17 cellular contexts compared by ENCODE assay signal in genomic region chr2:1739322-1739957, GRCh38. TPM values are rescaled to one million over a fixed set of nuclear protein-coding genes. Genes with fewer than 3 reads are reported as not detected.
DNase-seq lines count a peak whose midpoint lies in the region; ATAC-seq, FAIRE-seq and TF ChIP-seq lines count a peak whose summit lies in the region.
"Had no signal": no experiment of that assay in that cellular context is flagged by ENCODE, and none has a peak within 500 bp of the region (broad histone marks: within the 10 kb centered on the region; RNA-seq: fewer than 3 reads in every experiment).

No MANE protein-coding gene starts in this region.

- H3K9me3 ChIP-seq in endothelial cell of umbilical vein (replicated peaks; ENCODE audit: control insufficient read depth, insufficient read depth, low read length) (no peaks in the 10 kb centered on the region), trophoblast cell (ENCODE audit: insufficient read depth, low read depth, low read length) (peaks cover 2% of the 10 kb centered on the region), uterus (no peaks in the 10 kb centered on the region)

- no peaks in the 10 kb centered on the region for H3K27me3 ChIP-seq in endothelial cell of umbilical vein (ENCODE audit: control insufficient read depth in 2 of 2, insufficient read depth in 2 of 2, low read length in 2 of 2)
- no peaks in the 10 kb centered on the region for H3K27me3 ChIP-seq in trophoblast cell (ENCODE audit: insufficient read depth, low read length)
- H3K27me3 ChIP-seq in uterus: no peaks in the 10 kb centered on the region

- H3K4me2 ChIP-seq in endothelial cell of umbilical vein (ENCODE audit: insufficient read depth, low read length) (peak overlapping the region; percentile 26), trophoblast cell (ENCODE audit: low read length) (no peak overlapping the region)

- no peak overlapping the region for H4K8ac ChIP-seq in trophoblast cell (ENCODE audit: low read depth, low read length)

- no peak overlapping the region for H2BK120ac ChIP-seq in trophoblast cell (ENCODE audit: insufficient read depth, low read length, poor library complexity)

- H3K4me3 Mint-ChIP-seq in activated CD4-positive, alpha-beta memory T cell treated with anti-CD3 and anti-CD28 coated beads for 36 hours: no peak overlapping the region
- H3K4me3 Mint-ChIP-seq: CD8-positive, alpha-beta memory T cell; nephron progenitor cell had no signal

- H2BK5ac ChIP-seq in trophoblast cell (ENCODE audit: low read depth, low read length, poor library complexity): no peak overlapping the region

- ATAC-seq in Right ventricle myocardium superior (ENCODE audit: poor library complexity): no peak
- ATAC-seq: left lobe of liver had no signal

- H3K36me3 ChIP-seq in endothelial cell of umbilical vein (ENCODE audit: control insufficient read depth in 2 of 2, extremely low read depth in 1 of 2, insufficient read depth in 2 of 2, low read length in 2 of 2): no peaks in the 10 kb centered on the region
- peaks cover 4 to 10% of the 10 kb centered on the region in 2 experiments for H3K36me3 ChIP-seq in trophoblast cell (ENCODE audit: control insufficient read depth in 1 of 2, insufficient read depth in 2 of 2, low read length in 2 of 2)
- no peaks in the 10 kb centered on the region for H3K36me3 ChIP-seq in uterus

- H3K79me1 ChIP-seq in trophoblast cell (ENCODE audit: low read length): peaks cover 27% of the 10 kb centered on the region

- H4K20me1 ChIP-seq in endothelial cell of umbilical vein (replicated peaks; ENCODE audit: control insufficient read depth, extremely low read depth, insufficient read depth, low read length): no peaks in the 10 kb centered on the region

- no peak overlapping the region for H2AFZ ChIP-seq in endothelial cell of umbilical vein (ENCODE audit: low read depth, low read length)
- no peak overlapping the region for H2AFZ ChIP-seq in trophoblast cell (ENCODE audit: insufficient read depth, low read length, poor library complexity)

- TF ChIP-seq CTCF in endothelial cell of umbilical vein (IDR thresholded peaks at IDR 0.05; ENCODE audit: extremely low read depth in 1 of 2, insufficient read depth in 1 of 2, low read depth in 1 of 2, low read length in 2 of 2) (no peak), uterus (IDR thresholded peaks at IDR 0.05) (no peak)

- TF ChIP-seq POLR2A in endothelial cell of umbilical vein (IDR thresholded peaks at IDR 0.05; ENCODE audit: low read depth, low read length): no peak
- no peak for TF ChIP-seq POLR2A in uterus (IDR thresholded peaks at IDR 0.05)

- no peak overlapping the region for H4K91ac ChIP-seq in trophoblast cell (ENCODE audit: low read depth, low read length)

- no CpG with 5 or more reads among the region's 9 CpGs for WGBS in trophoblast cell (ENCODE audit: extremely low coverage, insufficient coverage, insufficient read length)

- CTCF ChIA-PET in endothelial cell of umbilical vein (lab: Charles Lee): interaction anchor here (1.0 to 2.1 kb wide), 5 partner anchors 11 to 188 kb away, joined by 3 to 10 read pairs (median 3); no protein-coding TSS in a partner anchor
- CTCF ChIA-PET in activated CD4-positive, alpha-beta memory T cell treated with anti-CD3 and anti-CD28 coated beads for 36 hours (lab: Charles Lee): no interaction called here

- H4K12ac ChIP-seq in trophoblast cell (ENCODE audit: low read depth, low read length): no peak overlapping the region

- H3K9ac ChIP-seq in endothelial cell of umbilical vein (replicated peaks; ENCODE audit: extremely low read depth, insufficient read depth, low read length): no peak overlapping the region
- H3K9ac ChIP-seq in trophoblast cell (ENCODE audit: low read length): no peak overlapping the region

- H3K14ac ChIP-seq in trophoblast cell (ENCODE audit: low read length): no peak overlapping the region

- peak overlapping the region; percentile 14 for H3K18ac ChIP-seq in trophoblast cell (ENCODE audit: low read length)

- peaks cover 20% of the 10 kb centered on the region for H3K4me1 ChIP-seq in endothelial cell of umbilical vein (ENCODE audit: control insufficient read depth, extremely low read depth, insufficient read depth, low read length)
- peaks cover 30 to 31% of the 10 kb centered on the region in 2 experiments for H3K4me1 ChIP-seq in trophoblast cell (ENCODE audit: control insufficient read depth in 1 of 2, insufficient read depth in 2 of 2, low read length in 2 of 2)
- H3K4me1 ChIP-seq in uterus: peaks cover 10 to 16% of the 10 kb centered on the region in 2 donors

- peak; percentile 14 for DNase-seq in cardiac septum (ENCODE audit: low spot score)
- DNase-seq in Right ventricle myocardium superior: no peak
- peak; percentile 71 for DNase-seq in endothelial cell of umbilical vein (ENCODE audit: low read depth, low spot score)
- no peak for DNase-seq in trophoblast cell
- DNase-seq in uterus: peak in 1 of 2 donors; percentile 10
- no peak for DNase-seq in NCI-H146 treated with DMSO at 0.1 percent for 48 hours (lab: John Stamatoyannopoulos, UW; ENCODE audit: unreplicated experiment)
- no peak for DNase-seq in activated CD4-positive, alpha-beta memory T cell treated with anti-CD3 and anti-CD28 coated beads for 36 hours
- no peak for DNase-seq in NCI-H1417 (lab: John Stamatoyannopoulos, UW)
- DNase-seq: activated CD4-positive, alpha-beta T cell treated with anti-CD3 and anti-CD28 coated beads, Interleukin-2, amount 50 U/mL, for 1 hour; CD8-positive, alpha-beta memory T cell; cortex of kidney; HCEC 1CT; KBM-7; NCI-H1105 treated with DMSO at 0.1 percent for 48 hours; nephron progenitor cell; stimulated activated CD4-positive, alpha-beta T cell treated with anti-CD3 and anti-CD28 coated beads, Interleukin-4, amount 100 ng/mL, for 24 hours had no signal

- peaks cover 10% of the 10 kb centered on the region for H3K27me3 Mint-ChIP-seq in activated CD4-positive, alpha-beta memory T cell treated with anti-CD3 and anti-CD28 coated beads for 36 hours

- H3K27ac ChIP-seq in endothelial cell of umbilical vein (ENCODE audit: insufficient read depth, low read depth, low read length) (peak overlapping the region; percentile 50), trophoblast cell (ENCODE audit: low read depth, low read length) (no peak overlapping the region), uterus (peak overlapping the region; percentile 65 to 72)

- intact Hi-C loops in cardiac septum (cut with DNase I) (no loop called here), Right ventricle myocardium superior (cut with DNase I) (no loop called here), endothelial cell of umbilical vein (cut with micrococcal nuclease) (loop anchor here (1.0 kb wide), 1 partner anchor 9 kb away; no protein-coding TSS in a partner anchor), uterus (cut with DNase I; ENCODE audit: low total_unique reads) (no loop called here)
- intact Hi-C loops in activated CD4-positive, alpha-beta memory T cell treated with anti-CD3 and anti-CD28 coated beads for 36 hours (cut with micrococcal nuclease): no loop called here

- POLR2A ChIA-PET in endothelial cell of umbilical vein (lab: Charles Lee): interaction anchor here (1.2 to 1.5 kb wide), 2 partner anchors 18 to 32 kb away, joined by 3 to 6 read pairs; no protein-coding TSS in a partner anchor
- POLR2A ChIA-PET in activated CD4-positive, alpha-beta memory T cell treated with anti-CD3 and anti-CD28 coated beads for 36 hours (lab: Charles Lee): no interaction called here

- no peak overlapping the region for H3K23ac ChIP-seq in trophoblast cell (ENCODE audit: low read length)

- no peaks in the 10 kb centered on the region for H3K9me1 ChIP-seq in endothelial cell of umbilical vein (replicated peaks; ENCODE audit: control insufficient read depth, extremely low read depth, insufficient read depth, low read length)

- H3K4me3 ChIP-seq in endothelial cell of umbilical vein (replicated peaks in 1 of 3; ENCODE audit: insufficient read depth in 1 of 3, low read depth in 1 of 3, low read length in 3 of 3) (no peak overlapping the region), trophoblast cell (ENCODE audit: low read depth, low read length) (no peak overlapping the region), uterus (no peak overlapping the region)

- H3K36me3 Mint-ChIP-seq in activated CD4-positive, alpha-beta memory T cell treated with anti-CD3 and anti-CD28 coated beads for 36 hours: no peaks in the 10 kb centered on the region
- H3K36me3 Mint-ChIP-seq: CD8-positive, alpha-beta memory T cell had no signal

- peaks cover 4% of the 10 kb centered on the region for H3K4me1 Mint-ChIP-seq in activated CD4-positive, alpha-beta memory T cell treated with anti-CD3 and anti-CD28 coated beads for 36 hours (ENCODE audit: low read depth)

- FAIRE-seq in endothelial cell of umbilical vein (lab: Jason Lieb, UNC): peak; percentile 70

- no peaks in the 10 kb centered on the region for H3K9me3 Mint-ChIP-seq in activated CD4-positive, alpha-beta memory T cell treated with anti-CD3 and anti-CD28 coated beads for 36 hours

- H3K27ac Mint-ChIP-seq in activated CD4-positive, alpha-beta memory T cell treated with anti-CD3 and anti-CD28 coated beads for 36 hours: no peak overlapping the region
- H3K27ac Mint-ChIP-seq: CD8-positive, alpha-beta memory T cell; nephron progenitor cell had no signal

- BruUV-seq in endothelial cell of umbilical vein (replicated peaks; lab: Mats Ljungman, UMichigan): no TSS peak

- dilution Hi-C loops in endothelial cell of umbilical vein (cut with MboI; ENCODE audit: extremely low pct_ligation_motif_present, low sequenced_read_pairs): no loop called here

- peak overlapping the region; percentile 33 for H2BK12ac ChIP-seq in trophoblast cell (ENCODE audit: low read length)

- H2AK5ac ChIP-seq in trophoblast cell (ENCODE audit: low read length): no peak overlapping the region

- H3K79me2 ChIP-seq in endothelial cell of umbilical vein (ENCODE audit: control insufficient read depth, insufficient read depth, low read length) (peaks cover 63% of the 10 kb centered on the region), trophoblast cell (ENCODE audit: control insufficient read depth, insufficient read depth, low read length, poor library complexity) (peaks cover 25% of the 10 kb centered on the region)

- H3K4ac ChIP-seq in trophoblast cell (ENCODE audit: low read depth, low read length): peak overlapping the region; percentile 60

RNA-seq across cellular contexts. Expression of gene PXDN, which starts 4.9 kb away (rescaled TPM):
- total RNA-seq in cardiac septum (27.5 TPM), Right ventricle myocardium superior (15.6 TPM), endothelial cell of umbilical vein (248 and 308 TPM in 2 replicates), uterus (100 to 1,000 TPM in 1 of 4 donors, 10 to 100 TPM in 3; 26.6 to 254 (median 59.8) TPM)
- 231 and 246 TPM in 2 replicates for polyA plus RNA-seq in endothelial cell of umbilical vein
- polyA plus RNA-seq in endothelial cell of umbilical vein (2011; cell fraction: cytosol; rRNA removed): 106 and 115 TPM in 2 replicates
- 126 and 131 TPM in 2 replicates for polyA plus RNA-seq in endothelial cell of umbilical vein (2011; cell fraction: nucleus; rRNA removed)
- polyA plus RNA-seq in endothelial cell of umbilical vein (2012): 257 and 281 TPM in 2 replicates
- polyA minus RNA-seq in endothelial cell of umbilical vein: 137 and 156 TPM in 2 replicates
- polyA minus RNA-seq in endothelial cell of umbilical vein (2011; cell fraction: cytosol; rRNA and poly(A)+ RNA removed): 8.0 TPM
- polyA minus RNA-seq in endothelial cell of umbilical vein (2011; cell fraction: nucleus; rRNA and poly(A)+ RNA removed): 89.5 and 93.8 TPM in 2 replicates
- 194 and 203 TPM in 2 replicates for polyA plus RNA-seq in trophoblast cell (2013)
- total RNA-seq in activated CD4-positive, alpha-beta memory T cell treated with anti-CD3 and anti-CD28 coated beads for 36 hours: not detected

Comparison
In these comparisons a context has a peak if more than half of its experiments do, and no peak if none do; other contexts are left out.
1. DNase-seq: peak in cardiac septum (single experiment) and endothelial cell of umbilical vein (single experiment); none in Right ventricle myocardium superior (single experiment), trophoblast cell (0 of 2), NCI-H146 treated with DMSO at 0.1 percent for 48 hours (single experiment), activated CD4-positive, alpha-beta memory T cell treated with anti-CD3 and anti-CD28 coated beads for 36 hours (single experiment) and NCI-H1417 (0 of 3).
2. RNA of gene PXDN, which starts 4.9 kb away (total RNA-seq): 248 to 308 TPM in endothelial cell of umbilical vein, 26.6 to 254 TPM in uterus, 27.5 TPM in cardiac septum (single experiment) and 15.6 TPM in Right ventricle myocardium superior (single experiment); not detected in activated CD4-positive, alpha-beta memory T cell treated with anti-CD3 and anti-CD28 coated beads for 36 hours; every median in the first group is over 10 times any median in the second.